1 cellular context compared by ENCODE assay signal in the genomic region with DNA sequence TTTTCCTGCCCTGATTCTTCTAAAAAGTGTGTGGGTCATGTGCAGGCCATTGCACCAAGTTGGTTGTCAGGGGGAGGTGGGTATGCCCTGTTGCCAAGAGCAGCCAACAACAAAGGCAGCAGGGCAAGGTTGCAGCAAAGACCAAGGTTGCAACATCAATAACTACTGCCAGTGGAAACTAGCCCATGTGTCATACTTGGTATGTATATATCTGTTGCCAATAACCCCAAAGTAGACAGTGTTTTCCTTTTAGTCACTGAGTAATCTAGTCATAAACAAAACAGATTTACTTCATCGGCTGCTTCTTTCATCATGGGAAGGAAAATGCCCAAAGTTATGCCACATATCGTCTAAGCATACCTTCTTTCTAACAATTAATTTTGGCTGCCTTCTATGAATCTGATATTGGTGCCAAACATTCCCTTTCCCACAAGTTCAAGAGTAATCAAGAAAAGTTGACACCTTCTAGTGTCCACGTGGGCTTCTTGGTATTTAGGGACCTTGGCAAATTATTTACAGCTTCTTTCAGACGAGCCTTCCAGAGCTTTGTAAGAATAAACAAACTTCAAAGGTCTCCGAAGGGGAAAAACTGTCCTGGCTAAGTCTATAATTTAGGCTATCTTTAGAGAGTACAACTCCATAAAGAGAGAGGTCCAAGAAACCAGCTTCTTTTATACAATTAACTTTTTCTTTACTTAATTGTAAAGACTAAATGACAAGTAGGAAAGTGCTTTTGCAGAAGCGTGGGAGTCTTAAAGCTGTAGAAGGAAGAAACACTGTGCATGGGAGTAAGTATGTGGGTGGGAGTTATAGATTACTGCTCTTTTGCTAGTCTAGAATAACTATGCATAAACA.
TF ChIP-seq lines count a peak whose summit lies in the region.

No MANE protein-coding gene starts in this region.

TF ChIP-seq in HepG2, 621 proteins besides CTCF, POLR2A, EP300 and RAD21 (continued from another document and continues in another):
- TF ChIP-seq DNMT3B (CRISPR knock-in tag; conservative IDR thresholded peaks at IDR 0.05), result 0 out of 2 replicates have a peak, but pooled peaks have one; percentile 15
- no peak for TF ChIP-seq ZFY (CRISPR knock-in tag; IDR thresholded peaks at IDR 0.05)
- TF ChIP-seq, protein P1, sequence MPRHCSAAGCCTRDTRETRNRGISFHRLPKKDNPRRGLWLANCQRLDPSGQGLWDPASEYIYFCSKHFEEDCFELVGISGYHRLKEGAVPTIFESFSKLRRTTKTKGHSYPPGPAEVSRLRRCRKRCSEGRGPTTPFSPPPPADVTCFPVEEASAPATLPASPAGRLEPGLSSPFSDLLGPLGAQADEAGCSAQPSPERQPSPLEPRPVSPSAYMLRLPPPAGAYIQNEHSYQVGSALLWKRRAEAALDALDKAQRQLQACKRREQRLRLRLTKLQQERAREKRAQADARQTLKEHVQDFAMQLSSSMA (CRISPR knock-in tag; IDR thresholded peaks at IDR 0.05), result no peak
- TF ChIP-seq DNMT1 (CRISPR knock-in tag; IDR thresholded peaks at IDR 0.05), result no peak
- peak; percentile 42; the same call in 1 of the 2 replicates for TF ChIP-seq CREB1 (IDR thresholded peaks at IDR 0.05)
- peak; percentile 49; the same call in 1 of the 2 replicates for TF ChIP-seq CREB1 (CRISPR knock-in tag; IDR thresholded peaks at IDR 0.05)
- no peak for TF ChIP-seq IRF9 (CRISPR knock-in tag; IDR thresholded peaks at IDR 0.05; ENCODE audit: borderline replicate concordance)
- TF ChIP-seq YEATS2 (CRISPR knock-in tag; IDR thresholded peaks at IDR 0.05; ENCODE audit: borderline replicate concordance), result peak; percentile 25; the same call in 1 of the 2 replicates
- TF ChIP-seq ZNF17 (CRISPR knock-in tag; IDR thresholded peaks at IDR 0.05), result no peak
- no peak for TF ChIP-seq PITX1 (CRISPR knock-in tag; IDR thresholded peaks at IDR 0.05)
- no peak for TF ChIP-seq ZEB1 (IDR thresholded peaks at IDR 0.05; ENCODE audit: insufficient replicate concordance, low read depth)
- no peak for TF ChIP-seq CCAR2 (optimal IDR thresholded peaks at IDR 0.05; ENCODE audit: low read depth, low read length)
- no peak for TF ChIP-seq ZBTB40 (IDR thresholded peaks at IDR 0.05)
- TF ChIP-seq ZBTB40 (CRISPR knock-in tag; IDR thresholded peaks at IDR 0.05), result no peak
- TF ChIP-seq MIER3 (CRISPR knock-in tag; IDR thresholded peaks at IDR 0.05; ENCODE audit: borderline replicate concordance), result peak; percentile 66; the same call in 1 of the 2 replicates
- TF ChIP-seq ELK4 (CRISPR knock-in tag; IDR thresholded peaks at IDR 0.05; ENCODE audit: borderline replicate concordance), result no peak
- no peak for TF ChIP-seq SMARCE1 (IDR thresholded peaks at IDR 0.05; ENCODE audit: borderline replicate concordance)
- no peak for TF ChIP-seq FOXC1 (CRISPR knock-in tag; IDR thresholded peaks at IDR 0.05; ENCODE audit: borderline replicate concordance)
- TF ChIP-seq HES4 (CRISPR knock-in tag; IDR thresholded peaks at IDR 0.05; ENCODE audit: borderline replicate concordance), result no peak
- no peak for TF ChIP-seq ZNF124 (CRISPR knock-in tag; IDR thresholded peaks at IDR 0.05)
- TF ChIP-seq MXD1 (CRISPR knock-in tag; IDR thresholded peaks at IDR 0.05), result no peak
- no peak for TF ChIP-seq GTF2F1 (IDR thresholded peaks at IDR 0.05; ENCODE audit: low read length)
- no peak for TF ChIP-seq E2F5 (CRISPR knock-in tag; conservative IDR thresholded peaks at IDR 0.05)
- TF ChIP-seq ZNF563 (CRISPR knock-in tag; IDR thresholded peaks at IDR 0.05), result no peak
- TF ChIP-seq ZSCAN29 (CRISPR knock-in tag; conservative IDR thresholded peaks at IDR 0.05), result no peak
- TF ChIP-seq CBX2 (IDR thresholded peaks at IDR 0.05; ENCODE audit: low read depth, low read length), result 0 out of 2 replicates have a peak, but pooled peaks have one; percentile 54
- TF ChIP-seq CBX2 (CRISPR knock-in tag; IDR thresholded peaks at IDR 0.05; ENCODE audit: low read depth), result no peak
- TF ChIP-seq KAT2B (IDR thresholded peaks at IDR 0.05; ENCODE audit: borderline replicate concordance, low read depth, low read length), result no peak
- TF ChIP-seq, protein P2, sequence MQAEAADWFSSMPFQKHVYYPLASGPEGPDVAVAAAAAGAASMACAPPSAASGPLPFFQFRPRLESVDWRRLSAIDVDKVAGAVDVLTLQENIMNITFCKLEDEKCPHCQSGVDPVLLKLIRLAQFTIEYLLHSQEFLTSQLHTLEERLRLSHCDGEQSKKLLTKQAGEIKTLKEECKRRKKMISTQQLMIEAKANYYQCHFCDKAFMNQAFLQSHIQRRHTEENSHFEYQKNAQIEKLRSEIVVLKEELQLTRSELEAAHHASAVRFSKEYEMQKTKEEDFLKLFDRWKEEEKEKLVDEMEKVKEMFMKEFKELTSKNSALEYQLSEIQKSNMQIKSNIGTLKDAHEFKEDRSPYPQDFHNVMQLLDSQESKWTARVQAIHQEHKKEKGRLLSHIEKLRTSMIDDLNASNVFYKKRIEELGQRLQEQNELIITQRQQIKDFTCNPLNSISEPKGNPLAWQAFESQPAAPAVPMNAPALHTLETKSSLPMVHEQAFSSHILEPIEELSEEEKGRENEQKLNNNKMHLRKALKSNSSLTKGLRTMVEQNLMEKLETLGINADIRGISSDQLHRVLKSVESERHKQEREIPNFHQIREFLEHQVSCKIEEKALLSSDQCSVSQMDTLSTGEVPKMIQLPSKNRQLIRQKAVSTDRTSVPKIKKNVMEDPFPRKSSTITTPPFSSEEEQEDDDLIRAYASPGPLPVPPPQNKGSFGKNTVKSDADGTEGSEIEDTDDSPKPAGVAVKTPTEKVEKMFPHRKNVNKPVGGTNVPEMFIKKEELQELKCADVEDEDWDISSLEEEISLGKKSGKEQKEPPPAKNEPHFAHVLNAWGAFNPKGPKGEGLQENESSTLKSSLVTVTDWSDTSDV (CRISPR knock-in tag; IDR thresholded peaks at IDR 0.05), result no peak
- TF ChIP-seq CHD4 (IDR thresholded peaks at IDR 0.05; ENCODE audit: borderline replicate concordance, low read length), result no peak
- TF ChIP-seq ZNF337 (CRISPR knock-in tag; IDR thresholded peaks at IDR 0.05; ENCODE audit: borderline replicate concordance, low read depth), result no peak
- TF ChIP-seq ZZZ3 (CRISPR knock-in tag; IDR thresholded peaks at IDR 0.05; ENCODE audit: borderline replicate concordance), result no peak
- TF ChIP-seq RBFOX2 (IDR thresholded peaks at IDR 0.05; ENCODE audit: low read depth, low read length), result no peak
- peak; percentile 90; the same call in 1 of the 2 replicates for TF ChIP-seq HMG20A (CRISPR knock-in tag; IDR thresholded peaks at IDR 0.05; ENCODE audit: borderline replicate concordance)
- TF ChIP-seq CEBPG (CRISPR knock-in tag; IDR thresholded peaks at IDR 0.05), result peak; percentile 89
- no peak for TF ChIP-seq TRAFD1 (CRISPR knock-in tag; IDR thresholded peaks at IDR 0.05; ENCODE audit: borderline replicate concordance)
- TF ChIP-seq HOXA7 (CRISPR knock-in tag; IDR thresholded peaks at IDR 0.05), result no peak
- TF ChIP-seq ASH2L (IDR thresholded peaks at IDR 0.05; ENCODE audit: insufficient read length, low read depth, low read length), result peak; percentile 68
- no peak for TF ChIP-seq NR2C2 (CRISPR knock-in tag; IDR thresholded peaks at IDR 0.05; ENCODE audit: borderline replicate concordance)
- TF ChIP-seq FLYWCH1 (CRISPR knock-in tag; IDR thresholded peaks at IDR 0.05), result no peak
- no peak for TF ChIP-seq ZNF282 (IDR thresholded peaks at IDR 0.05; ENCODE audit: partially characterized antibody)
- no peak for TF ChIP-seq ZNF205 (CRISPR knock-in tag; IDR thresholded peaks at IDR 0.05)
- TF ChIP-seq RFX1 (IDR thresholded peaks at IDR 0.05), result peak; percentile 95
- TF ChIP-seq SOX13 (IDR thresholded peaks at IDR 0.05), result no peak
- peak in 1 of 2 experiments; percentile 81; a peak in 2 of 4 replicates for TF ChIP-seq SOX13 (CRISPR knock-in tag; conservative IDR thresholded peaks at IDR 0.05 in 1 of 2, IDR thresholded peaks at IDR 0.05 in 1 of 2)
- no peak for TF ChIP-seq SP5 (CRISPR knock-in tag; IDR thresholded peaks at IDR 0.05; ENCODE audit: borderline replicate concordance, low read depth)
